In the genomic region with DNA sequence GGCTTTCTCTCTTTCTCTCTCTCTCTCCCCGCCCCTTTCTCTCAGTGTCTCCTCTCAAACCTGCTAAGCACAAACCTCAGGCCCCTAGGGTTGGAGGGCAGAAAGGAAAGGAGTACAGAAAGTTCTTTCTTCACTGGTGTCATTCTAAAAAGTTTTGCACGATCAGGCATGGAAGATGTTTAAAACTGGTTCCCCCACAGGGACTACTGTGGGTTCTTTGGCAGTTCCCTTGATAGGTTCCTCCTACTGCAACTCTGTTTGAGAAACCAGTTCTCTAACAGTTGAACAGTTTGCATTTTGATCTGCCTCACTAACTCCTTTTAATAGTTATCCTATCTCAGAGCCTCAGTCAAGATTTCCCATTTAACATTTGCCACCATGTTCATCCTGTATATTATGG, we compare ENCODE assay signal across 26 cellular contexts.
DNase-seq lines count a peak whose midpoint lies in the region; ATAC-seq, FAIRE-seq and TF ChIP-seq lines count a peak whose summit lies in the region.
"Had no signal": no experiment of that assay in that cellular context is flagged by ENCODE, and none has a peak within 500 bp of the region (broad histone marks: within the 10 kb centered on the region; RNA-seq: fewer than 3 reads in every experiment).

No MANE protein-coding gene starts in this region.

- H3K9me3 ChIP-seq in BLaER1 (peaks cover 11% of the 10 kb centered on the region), Karpas-422 (ENCODE audit: low read length) (no peaks in the 10 kb centered on the region), gastrocnemius medialis (no peaks in the 10 kb centered on the region), pancreas (no peaks in the 10 kb centered on the region)
- H3K9me3 ChIP-seq: SK-N-SH had no signal

- H3K4me2 ChIP-seq in BLaER1, result peak overlapping the region; percentile 57
- peak overlapping the region; percentile 78 for H3K4me2 ChIP-seq in Karpas-422 (ENCODE audit: low read depth, low read length, poor library complexity, severe bottlenecking)
- H3K4me2 ChIP-seq: SK-N-SH had no signal

- TF ChIP-seq CTCF in gastrocnemius medialis (IDR thresholded peaks at IDR 0.05 in 4 of 5, conservative IDR thresholded peaks at IDR 0.05 in 1 of 5) (no peak), pancreas (IDR thresholded peaks at IDR 0.05) (no peak)

- no peak overlapping the region for H3K27ac Mint-ChIP-seq in memory B cell
- H3K27ac Mint-ChIP-seq: CD4-positive, alpha-beta memory T cell had no signal

- WGBS in pancreas, 2 donors, result 60 to 73% methylated on average over 2 of the region's 2 CpGs

- in situ Hi-C loops in gastrocnemius medialis (cut with MboI; ENCODE audit: low sequenced_read_pairs in 4 of 4), result no loop called here

- intact Hi-C loops in gastrocnemius medialis (cut with DNase I; ENCODE audit: low total_unique reads), result no loop called here
- intact Hi-C loops in pancreas (cut with DNase I), result no loop called here

- H3K9ac ChIP-seq in BLaER1 (peak overlapping the region; percentile 35; the same call in 1 of the 2 replicates), Karpas-422 (ENCODE audit: low read length) (peak overlapping the region; percentile 57)
- H3K9ac ChIP-seq: SK-N-SH had no signal

- H3K36me3 ChIP-seq in BLaER1 (no peaks in the 10 kb centered on the region), Karpas-422 (ENCODE audit: insufficient read depth, low read length) (no peaks in the 10 kb centered on the region), gastrocnemius medialis (no peaks in the 10 kb centered on the region), pancreas (no peaks in the 10 kb centered on the region)

- H4K20me1 ChIP-seq in BLaER1, result no peaks in the 10 kb centered on the region
- H4K20me1 ChIP-seq in Karpas-422 (ENCODE audit: insufficient read depth, low read depth, low read length), result no peaks in the 10 kb centered on the region

- H3K36me3 Mint-ChIP-seq in memory B cell, result peaks cover 3% of the 10 kb centered on the region
- H3K36me3 Mint-ChIP-seq: CD4-positive, alpha-beta memory T cell had no signal

- peaks cover 9% of the 10 kb centered on the region for H3K27me3 Mint-ChIP-seq in memory B cell

- no peaks in the 10 kb centered on the region for H3K79me2 ChIP-seq in Karpas-422 (ENCODE audit: low read length)

- DNase-seq in Karpas-422 (peak; percentile 92), memory B cell (ENCODE audit: low spot score in 2 of 2) (no peak), putamen (ENCODE audit: low spot score) (peak; percentile 6), DMS 273 treated with DMSO at 0.1 percent for 48 hours (lab: John Stamatoyannopoulos, UW) (no peak), NCI-H1092 treated with DMSO at 0.1 percent for 48 hours (lab: John Stamatoyannopoulos, UW) (no peak), gastrocnemius medialis (no peak), pancreas (no peak)
- DNase-seq: C1 segment of cervical spinal cord; CD4-positive, alpha-beta memory T cell; COR-L47; DND-41; MV-4-11; NCI-H1105 treated with DMSO at 0.1 percent for 48 hours; NCI-H146; NCI-H2029; NCI-H446; NCI-H524 treated with DMSO at 0.1 percent for 48 hours; NCI-H774; NK-92 treated with Interleukin-12 subunit alpha and Interleukin-12 subunit beta, amount 100 ng/mL, for 24 hours; PC-3; SK-N-SH had no signal

- no peak for TF ChIP-seq POLR2A in gastrocnemius medialis (IDR thresholded peaks at IDR 0.05)

- no peak overlapping the region for H3K4me3 Mint-ChIP-seq in memory B cell
- H3K4me3 Mint-ChIP-seq: CD4-positive, alpha-beta memory T cell had no signal

- no peak overlapping the region; the same call in 1 of the 2 replicates for H2AFZ ChIP-seq in Karpas-422 (ENCODE audit: low read length)

- H3K4me1 Mint-ChIP-seq in memory B cell, result peaks cover 5% of the 10 kb centered on the region
- H3K4me1 Mint-ChIP-seq: CD4-positive, alpha-beta memory T cell had no signal

- H3K4me3 ChIP-seq in BLaER1 (no peak overlapping the region; the same call in 1 of the 2 replicates), Karpas-422 (ENCODE audit: low read length) (peak overlapping the region; percentile 28), gastrocnemius medialis (no peak overlapping the region), pancreas (no peak overlapping the region)
- H3K4me3 ChIP-seq: K562 had no signal

- peaks cover 2% of the 10 kb centered on the region for H3K9me3 Mint-ChIP-seq in memory B cell

- no peak for FAIRE-seq in pancreas (lab: Jason Lieb, UNC)
- FAIRE-seq: GM12892, GM19239, H54, K562 had no signal

- peak; percentile 22 for ATAC-seq in memory B cell (ENCODE audit: low read depth)
- no peak for ATAC-seq in gastrocnemius medialis
- ATAC-seq in pancreas, result no peak
- ATAC-seq: K562, PC-3 had no signal

- H3K27ac ChIP-seq in BLaER1, result peak overlapping the region; percentile 49
- H3K27ac ChIP-seq in Karpas-422 (ENCODE audit: low read length), result peak overlapping the region; percentile 95
- no peak overlapping the region for H3K27ac ChIP-seq in gastrocnemius medialis
- no peak overlapping the region for H3K27ac ChIP-seq in pancreas

- peaks cover 55% of the 10 kb centered on the region for H3K4me1 ChIP-seq in BLaER1
- H3K4me1 ChIP-seq in Karpas-422 (ENCODE audit: low read length), result peaks cover 71% of the 10 kb centered on the region
- H3K4me1 ChIP-seq in gastrocnemius medialis, result no peaks in the 10 kb centered on the region
- peaks cover 0 to 5% (median 0%) of the 10 kb centered on the region in 3 donors for H3K4me1 ChIP-seq in pancreas

- H3K27me3 ChIP-seq in BLaER1, result no peaks in the 10 kb centered on the region
- H3K27me3 ChIP-seq in Karpas-422 (ENCODE audit: low read length), result no peaks in the 10 kb centered on the region
- no peaks in the 10 kb centered on the region for H3K27me3 ChIP-seq in gastrocnemius medialis
- no peaks in the 10 kb centered on the region for H3K27me3 ChIP-seq in pancreas

- H3K9me2 ChIP-seq in Karpas-422 (replicated peaks; ENCODE audit: insufficient read depth, low read length), result no peaks in the 10 kb centered on the region
- H3K9me2 ChIP-seq: SK-N-SH had no signal

Comparison
In these comparisons a context has a peak if more than half of its experiments do, and no peak if none do; other contexts are left out.
1. H3K27ac ChIP-seq: peak in BLaER1 (single experiment) and Karpas-422 (single experiment); none in gastrocnemius medialis (0 of 4) and pancreas (0 of 4).
2. DNase-seq: peak in Karpas-422 (single experiment) and putamen (single experiment); none in memory B cell (0 of 2), DMS 273 treated with DMSO at 0.1 percent for 48 hours (single experiment), NCI-H1092 treated with DMSO at 0.1 percent for 48 hours (single experiment), gastrocnemius medialis (0 of 2) and pancreas (0 of 6).